Comparison of ENCODE assay signal across 10 cellular contexts in the genomic region with DNA sequence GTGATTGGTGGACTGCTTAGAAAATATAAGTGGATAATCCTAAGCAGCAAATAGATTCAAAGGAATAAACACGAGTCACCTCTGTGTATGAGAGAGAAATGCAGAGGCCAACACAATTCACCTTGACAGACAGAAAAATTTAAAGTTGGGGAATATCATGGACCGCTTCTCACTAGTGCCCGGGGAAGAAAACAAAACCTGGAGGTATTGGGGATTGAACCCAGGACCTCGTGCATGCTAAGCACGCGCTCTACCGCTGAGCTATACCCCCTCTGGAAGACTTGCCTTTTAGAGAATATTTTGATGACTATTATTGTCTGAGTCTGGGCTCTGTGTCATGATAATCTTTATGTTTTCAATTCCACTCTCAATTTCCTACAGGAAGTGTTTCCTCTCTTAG.
A peak's percentile ranks its signal among the peaks of the same experiment; 100 is the strongest.
DNase-seq lines count a peak whose midpoint lies in the region; ATAC-seq and TF ChIP-seq lines count a peak whose summit lies in the region.
"Had no signal": no experiment of that assay in that cellular context is flagged by ENCODE, and none has a peak within 500 bp of the region (broad histone marks: within the 10 kb centered on the region; RNA-seq: fewer than 3 reads in every experiment).

No MANE protein-coding gene starts in this region.

- CTCF ChIA-PET in activated CD8-positive, alpha-beta T cell treated with anti-CD3 and anti-CD28 coated beads for 36 hours (lab: Charles Lee) = no interaction called here
- CTCF ChIA-PET in activated CD8-positive, alpha-beta T cell treated with anti-CD3 and anti-CD28 coated beads, Interleukin-2, amount 10 ng/mL, durations not matched to agents 7 days and 5 days (lab: Charles Lee) = interaction anchor here (1.0 to 1.4 kb wide), 2 partner anchors 26 to 84 kb away, joined by 3 to 6 read pairs; no protein-coding TSS in a partner anchor
- CTCF ChIA-PET in WTC11 (lab: Charles Lee) = interaction anchor here (1.8 kb wide), 1 partner anchor 26 kb away, joined by 5 read pairs; no protein-coding TSS in a partner anchor
- CTCF ChIA-PET in naive thymus-derived CD4-positive, alpha-beta T cell (lab: Charles Lee) = no interaction called here

- H3K27ac Mint-ChIP-seq in activated CD8-positive, alpha-beta T cell treated with anti-CD3 and anti-CD28 coated beads for 36 hours = no peak overlapping the region
- H3K27ac Mint-ChIP-seq in activated CD8-positive, alpha-beta T cell treated with anti-CD3 and anti-CD28 coated beads, Interleukin-2, amount 10 ng/mL, durations not matched to agents 7 days and 5 days = no peak overlapping the region
- H3K27ac Mint-ChIP-seq in WTC11 = no peak overlapping the region
- H3K27ac Mint-ChIP-seq in neural progenitor cell = no peak overlapping the region
- peak overlapping the region in 3 of 9 donors; percentile 33 to 56 (median 43) for H3K27ac Mint-ChIP-seq in naive thymus-derived CD4-positive, alpha-beta T cell

- H3F3A ChIP-seq in neural progenitor cell (ENCODE audit: low read depth) = peaks cover 20% of the 10 kb centered on the region

- H2AFZ ChIP-seq in neural progenitor cell (replicated peaks) = no peak overlapping the region

- H3K4me3 Mint-ChIP-seq in activated CD8-positive, alpha-beta T cell treated with anti-CD3 and anti-CD28 coated beads for 36 hours = peak overlapping the region; percentile 4
- no peak overlapping the region for H3K4me3 Mint-ChIP-seq in activated CD8-positive, alpha-beta T cell treated with anti-CD3 and anti-CD28 coated beads, Interleukin-2, amount 10 ng/mL, durations not matched to agents 7 days and 5 days
- H3K4me3 Mint-ChIP-seq in WTC11 (peak overlapping the region; percentile 85), neural progenitor cell (peak overlapping the region; percentile 59)
- peak overlapping the region in 2 of 10 donors; percentile 2 to 10 for H3K4me3 Mint-ChIP-seq in naive thymus-derived CD4-positive, alpha-beta T cell

- H3K36me3 ChIP-seq in neural progenitor cell = no peaks in the 10 kb centered on the region
- no peaks in the 10 kb centered on the region for H3K36me3 ChIP-seq in naive thymus-derived CD4-positive, alpha-beta T cell (ENCODE audit: control insufficient read depth in 2 of 3, insufficient read depth in 3 of 3, low read length in 3 of 3)

- peaks cover 11% of the 10 kb centered on the region for H3K9me3 Mint-ChIP-seq in activated CD8-positive, alpha-beta T cell treated with anti-CD3 and anti-CD28 coated beads for 36 hours
- H3K9me3 Mint-ChIP-seq in activated CD8-positive, alpha-beta T cell treated with anti-CD3 and anti-CD28 coated beads, Interleukin-2, amount 10 ng/mL, durations not matched to agents 7 days and 5 days (ENCODE audit: insufficient read depth) = peaks cover 13% of the 10 kb centered on the region
- H3K9me3 Mint-ChIP-seq in WTC11 (no peaks in the 10 kb centered on the region), neural progenitor cell (peaks cover 20% of the 10 kb centered on the region)
- peaks cover 3 to 93% (median 55%) of the 10 kb centered on the region in 11 donors for H3K9me3 Mint-ChIP-seq in naive thymus-derived CD4-positive, alpha-beta T cell

- POLR2A ChIA-PET in activated CD8-positive, alpha-beta T cell treated with anti-CD3 and anti-CD28 coated beads for 36 hours (lab: Charles Lee) = no interaction called here
- POLR2A ChIA-PET in activated CD8-positive, alpha-beta T cell treated with anti-CD3 and anti-CD28 coated beads, Interleukin-2, amount 10 ng/mL, durations not matched to agents 7 days and 5 days (lab: Charles Lee) = no interaction called here
- POLR2A ChIA-PET in WTC11 (lab: Charles Lee) = interaction anchor here (0.6 kb wide), 1 partner anchor 103 kb away, joined by 3 read pairs; no protein-coding TSS in a partner anchor
- POLR2A ChIA-PET in naive thymus-derived CD4-positive, alpha-beta T cell (lab: Charles Lee) = no interaction called here

- H3K9me3 ChIP-seq in neural progenitor cell (ENCODE audit: low read depth) = no peaks in the 10 kb centered on the region
- peaks cover 0 to 22% (median 6%) of the 10 kb centered on the region in 3 experiments for H3K9me3 ChIP-seq in naive thymus-derived CD4-positive, alpha-beta T cell (ENCODE audit: control insufficient read depth in 2 of 3, low read length in 3 of 3)

- H3K4me1 ChIP-seq in neural progenitor cell = peaks cover 23% of the 10 kb centered on the region
- H3K4me1 ChIP-seq in naive thymus-derived CD4-positive, alpha-beta T cell (ENCODE audit: control insufficient read depth in 2 of 2, insufficient read depth in 2 of 2, low read length in 2 of 2) = no peaks in the 10 kb centered on the region

- DNase-seq in activated CD8-positive, alpha-beta T cell treated with anti-CD3 and anti-CD28 coated beads for 36 hours = no peak
- DNase-seq in activated CD8-positive, alpha-beta T cell treated with anti-CD3 and anti-CD28 coated beads, Interleukin-2, amount 10 ng/mL, durations not matched to agents 7 days and 5 days = no peak
- DNase-seq in Kasumi-1 (lab: John Stamatoyannopoulos, UW) = peak; percentile 12 to 24
- DNase-seq in WTC11 (ENCODE audit: low spot score) = no peak
- DNase-seq in neural progenitor cell (ENCODE audit: low spot score) = peak; percentile 44
- no peak for DNase-seq in naive thymus-derived CD4-positive, alpha-beta T cell
- no peak for DNase-seq in Ammon's horn (ENCODE audit: low spot score)
- DNase-seq: central memory CD4-positive, alpha-beta T cell had no signal

- H3K4me1 Mint-ChIP-seq in activated CD8-positive, alpha-beta T cell treated with anti-CD3 and anti-CD28 coated beads for 36 hours (ENCODE audit: low read depth) = peaks cover 15% of the 10 kb centered on the region
- peaks cover 28% of the 10 kb centered on the region for H3K4me1 Mint-ChIP-seq in activated CD8-positive, alpha-beta T cell treated with anti-CD3 and anti-CD28 coated beads, Interleukin-2, amount 10 ng/mL, durations not matched to agents 7 days and 5 days (ENCODE audit: low read depth)
- peaks cover 64% of the 10 kb centered on the region for H3K4me1 Mint-ChIP-seq in WTC11
- H3K4me1 Mint-ChIP-seq in neural progenitor cell = peaks cover 32% of the 10 kb centered on the region
- H3K4me1 Mint-ChIP-seq in naive thymus-derived CD4-positive, alpha-beta T cell = peaks cover 0 to 31% (median 13%) of the 10 kb centered on the region in 7 donors

- no peak for TF ChIP-seq CTCF in activated CD8-positive, alpha-beta T cell treated with anti-CD3 and anti-CD28 coated beads for 36 hours (IDR thresholded peaks at IDR 0.05)
- TF ChIP-seq CTCF in WTC11 (IDR thresholded peaks at IDR 0.05) = no peak
- TF ChIP-seq CTCF in neural progenitor cell (IDR thresholded peaks at IDR 0.05) = no peak

- intact Hi-C loops in activated CD8-positive, alpha-beta T cell treated with anti-CD3 and anti-CD28 coated beads for 36 hours (cut with micrococcal nuclease) = loop anchor here (5.0 kb wide), 1 partner anchor 40 kb away; no protein-coding TSS in a partner anchor
- intact Hi-C loops in naive thymus-derived CD4-positive, alpha-beta T cell (cut with micrococcal nuclease) = loop anchor here (2.0 to 10.0 kb wide), 7 partner anchors 35 to 1521 kb away; no protein-coding TSS in a partner anchor

- H4K20me1 ChIP-seq in neural progenitor cell (ENCODE audit: low read depth) = peaks cover 84% of the 10 kb centered on the region

- peaks cover 16% of the 10 kb centered on the region for H3K36me3 Mint-ChIP-seq in activated CD8-positive, alpha-beta T cell treated with anti-CD3 and anti-CD28 coated beads for 36 hours (ENCODE audit: low read depth)
- peaks cover 9% of the 10 kb centered on the region for H3K36me3 Mint-ChIP-seq in activated CD8-positive, alpha-beta T cell treated with anti-CD3 and anti-CD28 coated beads, Interleukin-2, amount 10 ng/mL, durations not matched to agents 7 days and 5 days (ENCODE audit: low read depth)
- no peaks in the 10 kb centered on the region for H3K36me3 Mint-ChIP-seq in WTC11
- no peaks in the 10 kb centered on the region for H3K36me3 Mint-ChIP-seq in neural progenitor cell
- H3K36me3 Mint-ChIP-seq in naive thymus-derived CD4-positive, alpha-beta T cell = peaks cover 0 to 18% (median 5%) of the 10 kb centered on the region in 5 donors

- no peak for ATAC-seq in activated CD8-positive, alpha-beta T cell treated with anti-CD3 and anti-CD28 coated beads for 36 hours
- no peak for ATAC-seq in activated CD8-positive, alpha-beta T cell treated with anti-CD3 and anti-CD28 coated beads, Interleukin-2, amount 10 ng/mL, durations not matched to agents 7 days and 5 days
- peak; percentile 15 for ATAC-seq in WTC11
- ATAC-seq in naive thymus-derived CD4-positive, alpha-beta T cell = no peak
- no peak for ATAC-seq in HG02970 (IDR thresholded peaks at IDR 0.05; ENCODE audit: low FRiP score, unreplicated experiment)

- no peaks in the 10 kb centered on the region for H3K79me2 ChIP-seq in neural progenitor cell (ENCODE audit: low read depth)

- peaks cover 86% of the 10 kb centered on the region for H3K27me3 Mint-ChIP-seq in activated CD8-positive, alpha-beta T cell treated with anti-CD3 and anti-CD28 coated beads for 36 hours
- H3K27me3 Mint-ChIP-seq in activated CD8-positive, alpha-beta T cell treated with anti-CD3 and anti-CD28 coated beads, Interleukin-2, amount 10 ng/mL, durations not matched to agents 7 days and 5 days (ENCODE audit: low read depth) = peaks cover 88% of the 10 kb centered on the region
- H3K27me3 Mint-ChIP-seq in WTC11 (ENCODE audit: low read depth) (peaks cover 96% of the 10 kb centered on the region), neural progenitor cell (ENCODE audit: insufficient read depth, low read depth) (peaks cover 96% of the 10 kb centered on the region)
- peaks cover 93 to 98% (median 97%) of the 10 kb centered on the region in 5 donors for H3K27me3 Mint-ChIP-seq in naive thymus-derived CD4-positive, alpha-beta T cell

- H3K27me3 ChIP-seq in neural progenitor cell = peaks cover 100% of the 10 kb centered on the region
- H3K27me3 ChIP-seq in naive thymus-derived CD4-positive, alpha-beta T cell (ENCODE audit: control insufficient read depth in 2 of 2, insufficient read depth in 2 of 2, low read length in 2 of 2) = peaks cover 31 to 47% of the 10 kb centered on the region in 2 donors

- H3K4me3 ChIP-seq in neural progenitor cell = no peak overlapping the region
- no peak overlapping the region for H3K4me3 ChIP-seq in naive thymus-derived CD4-positive, alpha-beta T cell (ENCODE audit: low read length)

- H3K9ac ChIP-seq in neural progenitor cell = no peak overlapping the region

- H3K27ac ChIP-seq in neural progenitor cell = no peak overlapping the region
- no peak overlapping the region for H3K27ac ChIP-seq in naive thymus-derived CD4-positive, alpha-beta T cell (ENCODE audit: low read depth, low read length)
- H3K27ac ChIP-seq: C4-2B had no signal

- no peak overlapping the region for H3K4me2 ChIP-seq in neural progenitor cell

TF ChIP-seq in WTC11, 78 proteins besides CTCF, POLR2A, EP300 and RAD21 (continues in another document):
- TF ChIP-seq NR1H2 (CRISPR knock-in tag; IDR thresholded peaks at IDR 0.05) = no peak

Comparison
In these comparisons a context has a peak if more than half of its experiments do, and no peak if none do; other contexts are left out.
1. CTCF ChIA-PET loops: an anchor here in activated CD8-positive, alpha-beta T cell treated with anti-CD3 and anti-CD28 coated beads, Interleukin-2, amount 10 ng/mL, durations not matched to agents 7 days and 5 days (1.0 to 1.4 kb wide) and WTC11 (1.8 kb wide); none called in activated CD8-positive, alpha-beta T cell treated with anti-CD3 and anti-CD28 coated beads for 36 hours and naive thymus-derived CD4-positive, alpha-beta T cell.
2. DNase-seq: peak in Kasumi-1 (2 of 2) and neural progenitor cell (single experiment); none in activated CD8-positive, alpha-beta T cell treated with anti-CD3 and anti-CD28 coated beads for 36 hours (single experiment), activated CD8-positive, alpha-beta T cell treated with anti-CD3 and anti-CD28 coated beads, Interleukin-2, amount 10 ng/mL, durations not matched to agents 7 days and 5 days (single experiment), WTC11 (single experiment), naive thymus-derived CD4-positive, alpha-beta T cell (0 of 9) and Ammon's horn (single experiment).